8 cellular contexts compared by ENCODE assay signal in the genomic region with DNA sequence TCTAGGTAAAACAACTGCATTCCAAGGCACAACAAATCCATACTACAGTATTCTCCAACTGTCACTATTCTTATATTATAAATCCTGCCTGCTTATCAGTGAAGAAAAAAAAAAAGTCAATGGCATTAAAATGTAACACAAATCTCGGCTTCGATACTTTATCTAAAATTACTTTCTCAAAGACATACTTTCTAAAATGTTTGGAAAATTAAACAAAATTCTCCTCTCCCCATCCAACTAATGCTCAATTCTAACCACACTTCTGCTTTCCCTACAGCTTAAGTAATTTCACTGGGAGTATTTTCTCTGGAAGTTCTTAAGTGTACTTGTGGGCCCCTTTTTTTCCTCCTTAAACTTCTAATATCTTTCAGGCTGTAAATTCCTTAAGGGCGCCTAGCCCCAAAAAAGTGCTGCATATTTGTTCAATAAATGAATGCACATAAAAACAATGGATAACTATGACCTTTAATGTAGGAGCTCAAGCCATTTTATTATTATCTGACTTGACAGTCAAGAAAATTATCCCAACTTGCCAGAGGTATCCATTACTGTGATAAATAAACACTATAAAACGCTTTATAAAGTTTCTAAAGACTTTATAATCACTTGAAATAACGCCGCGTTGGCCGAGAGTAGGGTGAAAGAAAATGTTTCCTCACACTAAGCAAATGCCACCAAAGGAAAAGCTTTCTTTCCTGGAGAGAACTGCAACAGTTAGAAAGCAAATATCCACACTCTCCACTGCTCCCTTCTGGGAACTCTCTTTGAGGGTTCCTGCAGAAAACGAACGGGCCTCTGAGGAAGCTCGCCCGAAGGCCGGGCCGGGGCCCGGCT. TPM values are rescaled to one million over a fixed set of nuclear protein-coding genes. Genes with fewer than 3 reads are reported as not detected.
DNase-seq lines count a peak whose midpoint lies in the region; ATAC-seq and TF ChIP-seq lines count a peak whose summit lies in the region.

No MANE protein-coding gene starts in this region.

- no peaks in the 10 kb centered on the region for H3K27me3 Mint-ChIP-seq in activated T-cell treated with anti-CD3 and anti-CD28 coated beads, Interleukin-2, amount 50 U/mL, for 4 hours (ENCODE audit: low read depth)

- H3K9ac ChIP-seq in skeletal muscle tissue (ENCODE audit: low read depth in 1 of 3, low read length in 3 of 3), result peak overlapping the region; percentile 95 to 97 (median 96)

- no peak for TF ChIP-seq CTCF in VCaP (conservative IDR thresholded peaks at IDR 0.05)

- peaks cover 4 to 9% (median 6%) of the 10 kb centered on the region in 3 donors for H3K4me1 ChIP-seq in skeletal muscle tissue (ENCODE audit: control insufficient read depth in 3 of 3, insufficient read depth in 3 of 3, low read length in 3 of 3)

- H3K4me3 ChIP-seq in skeletal muscle tissue (ENCODE audit: low read length in 3 of 3), result peak overlapping the region; percentile 94 to 99 (median 98)

- H3K36me3 Mint-ChIP-seq in activated T-cell treated with anti-CD3 and anti-CD28 coated beads, Interleukin-2, amount 50 U/mL, for 4 hours (ENCODE audit: insufficient read depth), result no peaks in the 10 kb centered on the region

- ATAC-seq in activated T-cell treated with anti-CD3 and anti-CD28 coated beads, Interleukin-2, amount 50 U/mL, for 4 hours, result no peak
- ATAC-seq in GM21786 (IDR thresholded peaks at IDR 0.05; ENCODE audit: unreplicated experiment), result no peak
- ATAC-seq in GM19035 (IDR thresholded peaks at IDR 0.05; ENCODE audit: unreplicated experiment), result no peak

- DNase-seq in activated T-cell treated with anti-CD3 and anti-CD28 coated beads, Interleukin-2, amount 50 U/mL, for 4 hours, result no peak
- DNase-seq in activated T-cell treated with anti-CD3 and anti-CD28 coated beads, Interleukin-2, amount 50 U/mL, for 48 hours, result no peak
- DNase-seq in glomerular visceral epithelial cell (ENCODE audit: extremely low spot score) (peak; percentile 3), LoVo (ENCODE audit: low spot score) (no peak)

- H3K27ac ChIP-seq in VCaP (peak overlapping the region; percentile 69), skeletal muscle tissue (ENCODE audit: low read depth, low read length) (peak overlapping the region; percentile 93)

- no peaks in the 10 kb centered on the region for H3K27me3 ChIP-seq in skeletal muscle tissue (ENCODE audit: control insufficient read depth in 3 of 3, insufficient read depth in 3 of 3, low read length in 3 of 3)

- H3K9me3 Mint-ChIP-seq in activated T-cell treated with anti-CD3 and anti-CD28 coated beads, Interleukin-2, amount 50 U/mL, for 4 hours, result no peaks in the 10 kb centered on the region

- H3K4me1 Mint-ChIP-seq in activated T-cell treated with anti-CD3 and anti-CD28 coated beads, Interleukin-2, amount 50 U/mL, for 4 hours (ENCODE audit: low read depth), result peaks cover 23% of the 10 kb centered on the region

- H3K4me3 Mint-ChIP-seq in activated T-cell treated with anti-CD3 and anti-CD28 coated beads, Interleukin-2, amount 50 U/mL, for 4 hours, result peak overlapping the region; percentile 96

- H3K36me3 ChIP-seq in skeletal muscle tissue (ENCODE audit: control insufficient read depth in 3 of 3, insufficient read depth in 3 of 3, low read length in 3 of 3), result peaks cover 0 to 2% (median 0%) of the 10 kb centered on the region in 3 donors

- H3K9me3 ChIP-seq in skeletal muscle tissue (ENCODE audit: control insufficient read depth in 3 of 3, low read length in 3 of 3), result no peaks in the 10 kb centered on the region

RNA-seq across cellular contexts. Expression of gene HEATR5A, which starts 1.0 kb away (rescaled TPM):
- total RNA-seq in activated T-cell treated with anti-CD3 and anti-CD28 coated beads, Interleukin-2, amount 50 U/mL, for 4 hours, result 10 to 100 TPM; 10.7 to 13.0 (median 12.0) TPM
- total RNA-seq in skeletal muscle tissue, result 40.7 TPM

RNA-seq across cellular contexts. Expression of gene DTD2, which starts 37.9 kb away (rescaled TPM):
- 10 to 100 TPM; 29.0 to 31.8 (median 30.2) TPM for total RNA-seq in activated T-cell treated with anti-CD3 and anti-CD28 coated beads, Interleukin-2, amount 50 U/mL, for 4 hours
- 19.3 TPM for total RNA-seq in skeletal muscle tissue
